ENCODE assay signal across 8 cellular contexts in genomic region chr16:18789515-18789849, GRCh38.
DNase-seq lines count a peak whose midpoint lies in the region; ATAC-seq, FAIRE-seq and TF ChIP-seq lines count a peak whose summit lies in the region.

No MANE protein-coding gene starts in this region.

- H3K9ac ChIP-seq in muscle layer of colon (ENCODE audit: low read length) = peak overlapping the region; percentile 76

- H3K4me3 Mint-ChIP-seq in stimulated activated naive CD8-positive, alpha-beta T cell treated with anti-CD3 and anti-CD28 coated beads, Interleukin-15, Interleukin-2, amounts not matched to agents 100 ng/mL and 50 ng/mL, for 24 hours = peak overlapping the region; percentile 98

- H3K36me3 ChIP-seq in muscle layer of colon (ENCODE audit: insufficient read depth, low read length) = peaks cover 68% of the 10 kb centered on the region

- H3K27ac ChIP-seq in muscle layer of colon (ENCODE audit: low read depth, low read length) = peak overlapping the region; percentile 89

- H3K4me3 ChIP-seq in choroid plexus epithelial cell (ENCODE audit: low read depth, low read length) (peak overlapping the region; percentile 100), muscle layer of colon (ENCODE audit: low read depth in 1 of 2, low read length in 2 of 2) (peak overlapping the region; percentile 95)

- no peaks in the 10 kb centered on the region for H3K27me3 Mint-ChIP-seq in stimulated activated naive CD8-positive, alpha-beta T cell treated with anti-CD3 and anti-CD28 coated beads, Interleukin-15, Interleukin-2, amounts not matched to agents 100 ng/mL and 50 ng/mL, for 24 hours

- H3K27me3 ChIP-seq in muscle layer of colon (ENCODE audit: control insufficient read depth in 1 of 2, insufficient read depth in 2 of 2, low read length in 2 of 2) = no peaks in the 10 kb centered on the region

- H3K4me1 Mint-ChIP-seq in stimulated activated naive CD8-positive, alpha-beta T cell treated with anti-CD3 and anti-CD28 coated beads, Interleukin-15, Interleukin-2, amounts not matched to agents 100 ng/mL and 50 ng/mL, for 24 hours (ENCODE audit: low read depth) = peaks cover 67% of the 10 kb centered on the region

- H3K9me3 ChIP-seq in muscle layer of colon (ENCODE audit: low read length) = no peaks in the 10 kb centered on the region

- H3K27ac Mint-ChIP-seq in stimulated activated naive CD8-positive, alpha-beta T cell treated with anti-CD3 and anti-CD28 coated beads, Interleukin-15, Interleukin-2, amounts not matched to agents 100 ng/mL and 50 ng/mL, for 24 hours = peak overlapping the region; percentile 97

- ATAC-seq in stimulated activated naive CD8-positive, alpha-beta T cell treated with anti-CD3 and anti-CD28 coated beads, Interleukin-15, Interleukin-2, amounts not matched to agents 100 U/mL and 50 U/mL, for 24 hours = no peak

- FAIRE-seq in HTR-8/SVneo (lab: Jason Lieb, UNC) = no peak

- no peaks in the 10 kb centered on the region for H3K9me3 Mint-ChIP-seq in stimulated activated naive CD8-positive, alpha-beta T cell treated with anti-CD3 and anti-CD28 coated beads, Interleukin-15, Interleukin-2, amounts not matched to agents 100 ng/mL and 50 ng/mL, for 24 hours

- peaks cover 87% of the 10 kb centered on the region for H3K36me3 Mint-ChIP-seq in stimulated activated naive CD8-positive, alpha-beta T cell treated with anti-CD3 and anti-CD28 coated beads, Interleukin-15, Interleukin-2, amounts not matched to agents 100 ng/mL and 50 ng/mL, for 24 hours (ENCODE audit: low read depth)

- no peak for TF ChIP-seq CTCF in choroid plexus epithelial cell (conservative IDR thresholded peaks at IDR 0.05; ENCODE audit: low read depth, low read length)

- no peak for DNase-seq in stimulated activated naive CD8-positive, alpha-beta T cell treated with anti-CD3 and anti-CD28 coated beads, Interleukin-15, Interleukin-2, amounts not matched to agents 100 U/mL and 50 U/mL, for 24 hours
- DNase-seq in choroid plexus epithelial cell (ENCODE audit: low read depth) (no peak), HTR-8/SVneo (ENCODE audit: insufficient read length, low spot score) (no peak), GM03348 (ENCODE audit: low spot score) (no peak), NCI-H1092 (lab: John Stamatoyannopoulos, UW) (no peak)
- DNase-seq in stimulated activated CD4-positive, alpha-beta T cell treated with anti-CD3 and anti-CD28 coated beads, Interleukin-2, amount 100 ng/mL, for 24 hours = no peak

- peaks cover 45% of the 10 kb centered on the region for H3K4me1 ChIP-seq in muscle layer of colon (ENCODE audit: insufficient read depth, low read length)
